In the genomic region with DNA sequence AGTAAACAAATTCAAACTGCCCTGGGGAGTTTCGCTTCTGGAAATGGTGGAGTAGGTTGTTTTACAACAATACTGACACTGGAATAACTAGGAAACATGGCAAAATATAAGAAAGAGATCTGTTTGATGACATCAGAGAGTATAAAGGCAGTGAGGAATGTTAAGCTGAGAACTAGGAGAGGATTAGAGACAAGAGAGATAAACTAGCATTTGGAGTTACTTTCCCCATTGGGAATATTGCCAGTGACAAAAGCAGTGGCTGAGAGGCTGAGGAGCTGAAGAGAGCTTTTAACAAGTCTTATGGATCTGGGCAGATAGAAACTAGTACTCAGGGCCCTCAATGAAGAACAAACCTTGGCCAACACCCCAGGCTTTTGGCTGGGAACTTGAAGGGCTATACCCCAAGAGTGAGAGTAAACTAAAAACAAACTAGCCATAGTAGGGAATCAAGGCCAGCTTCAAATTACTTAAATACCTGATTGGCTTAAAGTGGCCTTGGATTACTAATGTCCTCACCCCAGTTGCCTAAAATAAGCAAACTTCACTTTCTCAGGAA, we compare ENCODE assay signal across 26 cellular contexts.
A peak's percentile ranks its signal among the peaks of the same experiment; 100 is the strongest.
DNase-seq lines count a peak whose midpoint lies in the region; ATAC-seq and TF ChIP-seq lines count a peak whose summit lies in the region.
"Had no signal": no experiment of that assay in that cellular context is flagged by ENCODE, and none has a peak within 500 bp of the region (broad histone marks: within the 10 kb centered on the region; RNA-seq: fewer than 3 reads in every experiment).

No MANE protein-coding gene starts in this region.

- H3K36me3 ChIP-seq in breast epithelium (no peaks in the 10 kb centered on the region), fibroblast of lung (ENCODE audit: control insufficient read depth, insufficient read depth, low read length) (no peaks in the 10 kb centered on the region), testis (ENCODE audit: low read depth, missing control alignments) (no peaks in the 10 kb centered on the region)
- H3K36me3 ChIP-seq: BLaER1 treated with 17β-estradiol and CSF1 and Interleukin-3, amounts not matched to agents 10 nM and 100 nM; colonic mucosa; spleen had no signal

- H3K27me3 ChIP-seq in breast epithelium: no peaks in the 10 kb centered on the region
- no peaks in the 10 kb centered on the region for H3K27me3 ChIP-seq in fibroblast of lung (ENCODE audit: control insufficient read depth, insufficient read depth, low read length)
- no peaks in the 10 kb centered on the region for H3K27me3 ChIP-seq in testis
- H3K27me3 ChIP-seq: BLaER1 treated with 17β-estradiol and CSF1 and Interleukin-3, amounts not matched to agents 10 nM and 100 nM; colonic mucosa; spleen had no signal

- CTCF ChIA-PET in MCF 10A (lab: Yijun Ruan, JAX): interaction anchor here (1.1 kb wide), 1 partner anchor 35 kb away, joined by 5 read pairs; no protein-coding TSS in a partner anchor

- H4K20me1 ChIP-seq in fibroblast of lung (ENCODE audit: control insufficient read depth, extremely low read depth, insufficient read depth, low read length): no peaks in the 10 kb centered on the region
- H4K20me1 ChIP-seq: BLaER1 treated with 17β-estradiol and CSF1 and Interleukin-3, amounts not matched to agents 10 nM and 100 nM had no signal

- no peaks in the 10 kb centered on the region for H3K9me3 Mint-ChIP-seq in MCF 10A (ENCODE audit: unreplicated experiment)
- H3K9me3 Mint-ChIP-seq: activated T-helper 1 cell treated with anti-CD3 and anti-CD28 coated beads, Interleukin-12 subunit alpha, Interleukin-12 subunit beta, Interleukin-2, Interleukin-4 antibody, amounts not matched to agents 30 ng/mL and 10 ng/mL and 1 ng/mL, durations not matched to agents 14 hours and 24 hours and 36 hours; natural killer cell treated with Interleukin-12 subunit alpha and Interleukin-12 subunit beta and Interleukin-15 and Interleukin-18, amount 100 ng/mL, for 72 hours; type B pancreatic cell had no signal

- H3K36me3 Mint-ChIP-seq in MCF 10A (ENCODE audit: insufficient read depth, unreplicated experiment): no peaks in the 10 kb centered on the region
- H3K36me3 Mint-ChIP-seq: natural killer cell treated with Interleukin-12 subunit alpha and Interleukin-12 subunit beta and Interleukin-15 and Interleukin-18, amount 100 ng/mL, for 72 hours; type B pancreatic cell had no signal

- BruUV-seq in MCF 10A (replicated peaks; lab: Mats Ljungman, UMichigan): no TSS peak

- ATAC-seq in GM18502 (IDR thresholded peaks at IDR 0.05; ENCODE audit: poor library complexity, unreplicated experiment): no peak
- ATAC-seq: mucosa of descending colon; natural killer cell treated with Interleukin-12 subunit alpha and Interleukin-12 subunit beta and Interleukin-15 and Interleukin-18, amount 100 ng/mL, for 72 hours had no signal

- H3K4me1 ChIP-seq in breast epithelium (no peaks in the 10 kb centered on the region), fibroblast of lung (ENCODE audit: control insufficient read depth, extremely low read depth, insufficient read depth, low read length) (peaks cover 5% of the 10 kb centered on the region), testis (no peaks in the 10 kb centered on the region)
- H3K4me1 ChIP-seq: colonic mucosa, spleen had no signal

- no peaks in the 10 kb centered on the region for H3K27me3 Mint-ChIP-seq in MCF 10A (ENCODE audit: insufficient read depth, unreplicated experiment)
- H3K27me3 Mint-ChIP-seq: type B pancreatic cell had no signal

- 84 to 87% methylated on average over 1 of the region's 1 CpG for WGBS in testis, 2 donors

- H3K9ac ChIP-seq in fibroblast of lung (ENCODE audit: insufficient read depth, low read length): no peak overlapping the region
- H3K9ac ChIP-seq: BLaER1 treated with 17β-estradiol and CSF1 and Interleukin-3, amounts not matched to agents 10 nM and 100 nM had no signal

- H3K9me3 ChIP-seq in breast epithelium: peaks cover 0 to 8% of the 10 kb centered on the region in 2 donors
- no peaks in the 10 kb centered on the region for H3K9me3 ChIP-seq in fibroblast of lung (ENCODE audit: control insufficient read depth, insufficient read depth, low read depth, low read length)
- H3K9me3 ChIP-seq in testis: no peaks in the 10 kb centered on the region
- H3K9me3 ChIP-seq: colonic mucosa, mucosa of descending colon had no signal

- POLR2A ChIA-PET in MCF 10A (lab: Yijun Ruan, JAX): interaction anchor here (0.8 to 3.1 kb wide), 7 partner anchors 11 to 193 kb away, joined by 4 to 14 read pairs (median 6); no protein-coding TSS in a partner anchor

- H3K4me3 Mint-ChIP-seq in MCF 10A (ENCODE audit: unreplicated experiment): no peak overlapping the region
- H3K4me3 Mint-ChIP-seq: activated naive CD4-positive, alpha-beta T cell treated with anti-CD3 and anti-CD28 coated beads for 36 hours; activated T-helper 1 cell treated with anti-CD3 and anti-CD28 coated beads, Interleukin-12 subunit alpha, Interleukin-12 subunit beta, Interleukin-2, Interleukin-4 antibody, amounts not matched to agents 30 ng/mL and 10 ng/mL and 1 ng/mL, durations not matched to agents 14 hours and 24 hours and 36 hours; natural killer cell treated with Interleukin-12 subunit alpha and Interleukin-12 subunit beta and Interleukin-15 and Interleukin-18, amount 100 ng/mL, for 72 hours; type B pancreatic cell had no signal

- intact Hi-C loops in MCF 10A (cut with micrococcal nuclease) (loop anchor here (10.0 kb wide), 1 partner anchor 702 kb away; a partner anchor contains a TSS), breast epithelium (cut with DNase I; ENCODE audit: low total_unique reads) (no loop called here), testis (cut with DNase I; ENCODE audit: low total_unique reads) (no loop called here)

- H3K79me2 ChIP-seq in fibroblast of lung (ENCODE audit: control insufficient read depth, insufficient read depth, low read length): no peaks in the 10 kb centered on the region

- no peak overlapping the region for H3K27ac ChIP-seq in breast epithelium
- peak overlapping the region; percentile 22 for H3K27ac ChIP-seq in fibroblast of lung (ENCODE audit: insufficient read depth, low read length)
- peak overlapping the region; percentile 26 for H3K27ac ChIP-seq in substantia nigra (ENCODE audit: low read depth, low read length, poor library complexity, severe bottlenecking)
- H3K27ac ChIP-seq in testis: no peak overlapping the region
- H3K27ac ChIP-seq: BLaER1 treated with 17β-estradiol and CSF1 and Interleukin-3, amounts not matched to agents 10 nM and 100 nM; colonic mucosa; PC-9; spleen had no signal

- TF ChIP-seq POLR2A in breast epithelium (IDR thresholded peaks at IDR 0.05): no peak
- no peak for TF ChIP-seq POLR2A in testis (IDR thresholded peaks at IDR 0.05)

- H2AFZ ChIP-seq in fibroblast of lung (ENCODE audit: low read length): no peak overlapping the region
- H2AFZ ChIP-seq: PC-9 had no signal

- TF ChIP-seq CTCF in MCF 10A (IDR thresholded peaks at IDR 0.05; ENCODE audit: unreplicated experiment) (no peak), breast epithelium (IDR thresholded peaks at IDR 0.05) (no peak), fibroblast of lung (conservative IDR thresholded peaks at IDR 0.05 in 1 of 2, IDR thresholded peaks at IDR 0.05 in 1 of 2; ENCODE audit: low read depth in 1 of 2, low read length in 2 of 2) (no peak), testis (IDR thresholded peaks at IDR 0.05) (no peak)

- peaks cover 45% of the 10 kb centered on the region for H3K4me1 Mint-ChIP-seq in MCF 10A (ENCODE audit: insufficient read depth, unreplicated experiment)

- DNase-seq in MCF 10A (ENCODE audit: unreplicated experiment): no peak
- DNase-seq in breast epithelium (ENCODE audit: low spot score in 2 of 2): no peak
- peak; percentile 25 for DNase-seq in NCI-H82 treated with DMSO at 0.1 percent for 48 hours (lab: John Stamatoyannopoulos, UW; ENCODE audit: unreplicated experiment)
- DNase-seq in fibroblast of lung (ENCODE audit: low read depth in 2 of 2): peak in 1 of 2 donors; percentile 34
- DNase-seq in substantia nigra (lab: John Stamatoyannopoulos, UW): no peak
- DNase-seq in testis: no peak
- no peak for DNase-seq in Kasumi-1 (lab: John Stamatoyannopoulos, UW)
- DNase-seq: activated naive CD4-positive, alpha-beta T cell treated with anti-CD3 and anti-CD28 coated beads for 36 hours; Calu3; colonic mucosa; effector memory CD4-positive, alpha-beta T cell; GOT3; mucosa of descending colon; NCI-H1436 treated with DMSO at 0.1 percent for 48 hours; NCI-H446 treated with DMSO at 0.1 percent for 48 hours; NK-92 treated with Interleukin-12 subunit alpha and Interleukin-12 subunit beta, amount 100 ng/mL, for 24 hours; PC-9; retina; SHP77 treated with DMSO at 0.1 percent for 48 hours; spleen; T1000 had no signal

- H3K4me2 ChIP-seq in fibroblast of lung (ENCODE audit: extremely low read depth, insufficient read depth, low read length): peak overlapping the region; percentile 5
- H3K4me2 ChIP-seq: BLaER1 treated with 17β-estradiol and CSF1 and Interleukin-3, amounts not matched to agents 10 nM and 100 nM; PC-9 had no signal

- H3K27ac Mint-ChIP-seq in MCF 10A (ENCODE audit: low read depth, unreplicated experiment): peak overlapping the region; percentile 50
- H3K27ac Mint-ChIP-seq: activated naive CD4-positive, alpha-beta T cell treated with anti-CD3 and anti-CD28 coated beads for 36 hours; activated T-helper 1 cell treated with anti-CD3 and anti-CD28 coated beads, Interleukin-12 subunit alpha, Interleukin-12 subunit beta, Interleukin-2, Interleukin-4 antibody, amounts not matched to agents 30 ng/mL and 10 ng/mL and 1 ng/mL, durations not matched to agents 14 hours and 24 hours and 36 hours; natural killer cell treated with Interleukin-12 subunit alpha and Interleukin-12 subunit beta and Interleukin-15 and Interleukin-18, amount 100 ng/mL, for 72 hours had no signal

- no peak overlapping the region for H3K4me3 ChIP-seq in breast epithelium
- no peak overlapping the region for H3K4me3 ChIP-seq in fibroblast of lung (replicated peaks in 1 of 4; ENCODE audit: control extremely low read depth in 1 of 4, insufficient read depth in 1 of 4, low read depth in 3 of 4, low read length in 4 of 4)
- H3K4me3 ChIP-seq in testis: no peak overlapping the region
- H3K4me3 ChIP-seq: BLaER1 treated with 17β-estradiol and CSF1 and Interleukin-3, amounts not matched to agents 10 nM and 100 nM; colonic mucosa; mucosa of descending colon; PC-9; spleen had no signal

Comparison
In these comparisons a context has a peak if more than half of its experiments do, and no peak if none do; other contexts are left out.
1. H3K27ac ChIP-seq: peak in fibroblast of lung (single experiment) and substantia nigra (single experiment); none in breast epithelium (0 of 2) and testis (0 of 2).